ENCODE assay signal across 8 cellular contexts in the genomic region with DNA sequence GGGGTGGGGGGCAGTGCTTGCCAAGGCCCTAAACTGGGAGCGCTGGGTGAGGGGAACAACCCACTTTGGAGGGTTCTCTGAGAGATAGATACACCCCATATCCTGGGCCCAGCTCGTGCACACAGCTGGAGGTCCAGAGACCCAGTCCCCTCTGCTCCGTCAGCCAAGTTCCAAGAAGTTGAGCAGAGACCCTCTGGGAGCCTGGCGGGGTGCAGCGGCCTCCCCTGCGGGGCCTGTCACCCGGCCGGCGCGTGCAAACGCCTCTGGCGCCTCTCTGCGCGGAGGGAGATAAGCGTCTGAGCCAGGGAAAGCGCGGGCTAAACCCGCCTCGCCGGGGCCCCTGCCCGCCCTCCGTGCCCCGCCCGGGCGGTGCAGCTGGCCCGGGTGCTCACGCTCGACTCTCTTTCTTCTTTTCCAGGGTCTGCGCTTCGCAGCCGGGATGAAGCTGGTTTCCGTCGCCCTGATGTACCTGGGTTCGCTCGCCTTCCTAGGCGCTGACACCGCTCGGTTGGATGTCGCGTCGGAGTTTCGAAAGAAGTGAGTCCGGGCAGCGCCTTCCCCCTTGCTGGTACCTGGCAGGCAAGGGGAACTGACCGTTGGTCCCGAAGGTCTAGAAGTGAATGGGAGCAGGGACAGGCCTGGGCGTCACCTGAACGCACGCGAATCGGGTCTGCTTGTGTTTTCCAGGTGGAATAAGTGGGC. TPM values are rescaled to one million over a fixed set of nuclear protein-coding genes. Genes with fewer than 3 reads are reported as not detected.
DNase-seq lines count a peak whose midpoint lies in the region; ATAC-seq and TF ChIP-seq lines count a peak whose summit lies in the region.

No MANE protein-coding gene starts in this region.

- peak overlapping the region; percentile 100 for H3K9ac ChIP-seq in mesenchymal stem cell (ENCODE audit: low read length)

- H3K4me1 Mint-ChIP-seq in T-helper 17 cell: peaks cover 43% of the 10 kb centered on the region
- H3K4me1 Mint-ChIP-seq in effector memory CD8-positive, alpha-beta T cell (ENCODE audit: low read depth in 2 of 2): peaks cover 33 to 48% of the 10 kb centered on the region in 2 donors
- H3K4me1 Mint-ChIP-seq in type B pancreatic cell (ENCODE audit: unreplicated experiment): peaks cover 19% of the 10 kb centered on the region

- H4K91ac ChIP-seq in mesenchymal stem cell (ENCODE audit: low read length): peak overlapping the region; percentile 72

- peak overlapping the region; percentile 90 to 99 for H3K14ac ChIP-seq in mesenchymal stem cell (ENCODE audit: low read length in 2 of 2)

- peak overlapping the region; percentile 78 to 92 for H3K18ac ChIP-seq in mesenchymal stem cell (ENCODE audit: low read depth in 1 of 2, low read length in 2 of 2)

- H3K27me3 Mint-ChIP-seq in T-helper 17 cell: peaks cover 38% of the 10 kb centered on the region
- H3K27me3 Mint-ChIP-seq in effector memory CD8-positive, alpha-beta T cell: peaks cover 20 to 46% of the 10 kb centered on the region in 2 donors
- H3K27me3 Mint-ChIP-seq in type B pancreatic cell: peaks cover 89% of the 10 kb centered on the region

- peaks cover 25 to 27% of the 10 kb centered on the region in 2 experiments for H3K36me3 ChIP-seq in mesenchymal stem cell (ENCODE audit: control insufficient read depth in 1 of 2, insufficient read depth in 2 of 2, low read depth in 1 of 2, low read length in 2 of 2)

- peak overlapping the region; percentile 96 for H3K27ac ChIP-seq in mesenchymal stem cell (ENCODE audit: low read length, poor library complexity, severe bottlenecking)

- no peak for ATAC-seq in T-helper 17 cell
- ATAC-seq in effector memory CD8-positive, alpha-beta T cell (replicated peaks): no peak
- no peak for ATAC-seq in GM18502 (IDR thresholded peaks at IDR 0.05; ENCODE audit: poor library complexity, unreplicated experiment)

- H3K4me3 Mint-ChIP-seq in T-helper 17 cell (peak overlapping the region; percentile 98), type B pancreatic cell (peak overlapping the region; percentile 98)
- H3K4me3 Mint-ChIP-seq in effector memory CD8-positive, alpha-beta T cell: peak overlapping the region; percentile 89 to 97

- peak; percentile 26 for DNase-seq in stimulated activated CD4-positive, alpha-beta T cell treated with anti-CD3 and anti-CD28 coated beads, Interleukin-4, amount 100 ng/mL, for 1 hour
- DNase-seq in stimulated activated CD4-positive, alpha-beta T cell treated with anti-CD3 and anti-CD28 coated beads, Interleukin-2, amount 100 ng/mL, for 48 hours: no peak
- no peak for DNase-seq in T-helper 17 cell
- DNase-seq in effector memory CD8-positive, alpha-beta T cell: peak in 1 of 3 experiments; percentile 25
- no peak for DNase-seq in mesenchymal stem cell
- DNase-seq in type B pancreatic cell (ENCODE audit: extremely low spot score, unreplicated experiment): no peak
- no peak for DNase-seq in Ammon's horn (ENCODE audit: low spot score)

- no peaks in the 10 kb centered on the region for H3K79me1 ChIP-seq in mesenchymal stem cell (replicated peaks; ENCODE audit: low read length, poor library complexity, severe bottlenecking)

- peaks cover 7% of the 10 kb centered on the region for H3K4me1 ChIP-seq in mesenchymal stem cell (ENCODE audit: control insufficient read depth, insufficient read depth, low read depth, low read length)

- no peak for TF ChIP-seq CTCF in type B pancreatic cell (conservative IDR thresholded peaks at IDR 0.05)

- peak overlapping the region; percentile 37 for H3K4me2 ChIP-seq in mesenchymal stem cell (ENCODE audit: low read length, poor library complexity, severe bottlenecking)

- H3K23ac ChIP-seq in mesenchymal stem cell (ENCODE audit: low read length in 2 of 2): peak overlapping the region in 1 of 2 experiments; percentile 77

- H3K9me3 ChIP-seq in T-helper 17 cell (ENCODE audit: control insufficient read depth, low read length, poor library complexity, severe bottlenecking) (no peaks in the 10 kb centered on the region), mesenchymal stem cell (ENCODE audit: control insufficient read depth, low read length) (peaks cover 3% of the 10 kb centered on the region)

- H3K4ac ChIP-seq in mesenchymal stem cell (ENCODE audit: low read depth in 1 of 2, low read length in 2 of 2): peak overlapping the region; percentile 71 to 78

- no peak overlapping the region for H2AK5ac ChIP-seq in mesenchymal stem cell (ENCODE audit: low read length, severe bottlenecking)

- peak overlapping the region; percentile 58 for H2BK5ac ChIP-seq in mesenchymal stem cell (ENCODE audit: low read depth, low read length, poor library complexity, severe bottlenecking)

- H3K27me3 ChIP-seq in mesenchymal stem cell (ENCODE audit: control insufficient read depth in 1 of 2, insufficient read depth in 1 of 2, low read length in 2 of 2): no peaks in the 10 kb centered on the region

- peak overlapping the region; percentile 61 to 93 for H3K4me3 ChIP-seq in mesenchymal stem cell (ENCODE audit: insufficient read depth in 1 of 2, low read depth in 1 of 2, low read length in 2 of 2)

- H3K27ac Mint-ChIP-seq in T-helper 17 cell: peak overlapping the region; percentile 78
- no peak overlapping the region for H3K27ac Mint-ChIP-seq in effector memory CD8-positive, alpha-beta T cell
- H3K27ac Mint-ChIP-seq in type B pancreatic cell: peak overlapping the region; percentile 98

- H2BK15ac ChIP-seq in mesenchymal stem cell (ENCODE audit: low read depth, poor library complexity, severe bottlenecking): no peak overlapping the region

- no peaks in the 10 kb centered on the region for H3K9me3 Mint-ChIP-seq in effector memory CD8-positive, alpha-beta T cell
- H3K9me3 Mint-ChIP-seq in type B pancreatic cell: no peaks in the 10 kb centered on the region

- peaks cover 3% of the 10 kb centered on the region for H3K36me3 Mint-ChIP-seq in T-helper 17 cell (ENCODE audit: low read depth)
- peaks cover 7% of the 10 kb centered on the region for H3K36me3 Mint-ChIP-seq in effector memory CD8-positive, alpha-beta T cell (ENCODE audit: insufficient read depth)
- H3K36me3 Mint-ChIP-seq in type B pancreatic cell: peaks cover 4% of the 10 kb centered on the region

- no peak overlapping the region for H2BK120ac ChIP-seq in mesenchymal stem cell (ENCODE audit: low read depth, low read length)

- no peak overlapping the region for H2AFZ ChIP-seq in mesenchymal stem cell (ENCODE audit: low read depth, low read length)

- peak overlapping the region in 1 of 2 experiments; percentile 98 for H2BK12ac ChIP-seq in mesenchymal stem cell (ENCODE audit: low read length in 2 of 2)

- under 1% methylated on average over 51 of the region's 51 CpGs for WGBS in mesenchymal stem cell

- peak overlapping the region; percentile 66 for H4K8ac ChIP-seq in mesenchymal stem cell (ENCODE audit: low read length)

RNA-seq across cellular contexts. Expression of gene ADM, which starts 0.5 kb away (rescaled TPM):
- total RNA-seq in T-helper 17 cell (1 to 10 TPM in 1 of 2 donors, under 1 TPM in 1; 0.68 to 2.0 TPM), type B pancreatic cell (ENCODE audit: low replicate concordance) (28.8 and 67.2 TPM in 2 replicates)
- polyA plus RNA-seq in mesenchymal stem cell (2013, experiment 1 of 2): 90.3 TPM
- 87.3 TPM for polyA plus RNA-seq in mesenchymal stem cell (2013, experiment 2 of 2)

RNA-seq across cellular contexts. Expression of gene SBF2, which starts 11.4 kb away (rescaled TPM):
- total RNA-seq in T-helper 17 cell: 10 to 100 TPM; 15.5 to 23.1 TPM
- 21.0 TPM for polyA plus RNA-seq in mesenchymal stem cell (2013, experiment 1 of 2)
- 20.2 TPM for polyA plus RNA-seq in mesenchymal stem cell (2013, experiment 2 of 2)
- 30.4 and 39.5 TPM in 2 replicates for total RNA-seq in type B pancreatic cell (ENCODE audit: low replicate concordance)

Comparison
In these comparisons a context has a peak if more than half of its experiments do, and no peak if none do; other contexts are left out.
1. H3K27ac Mint-ChIP-seq: peak in T-helper 17 cell (single experiment) and type B pancreatic cell (single experiment); none in effector memory CD8-positive, alpha-beta T cell (0 of 2).
2. Peak in every context shown above with its lines, with median percentiles within 50 percentile points of each other: H3K4me3 Mint-ChIP-seq.